ENCODE assay signal across 8 cellular contexts in the genomic region with DNA sequence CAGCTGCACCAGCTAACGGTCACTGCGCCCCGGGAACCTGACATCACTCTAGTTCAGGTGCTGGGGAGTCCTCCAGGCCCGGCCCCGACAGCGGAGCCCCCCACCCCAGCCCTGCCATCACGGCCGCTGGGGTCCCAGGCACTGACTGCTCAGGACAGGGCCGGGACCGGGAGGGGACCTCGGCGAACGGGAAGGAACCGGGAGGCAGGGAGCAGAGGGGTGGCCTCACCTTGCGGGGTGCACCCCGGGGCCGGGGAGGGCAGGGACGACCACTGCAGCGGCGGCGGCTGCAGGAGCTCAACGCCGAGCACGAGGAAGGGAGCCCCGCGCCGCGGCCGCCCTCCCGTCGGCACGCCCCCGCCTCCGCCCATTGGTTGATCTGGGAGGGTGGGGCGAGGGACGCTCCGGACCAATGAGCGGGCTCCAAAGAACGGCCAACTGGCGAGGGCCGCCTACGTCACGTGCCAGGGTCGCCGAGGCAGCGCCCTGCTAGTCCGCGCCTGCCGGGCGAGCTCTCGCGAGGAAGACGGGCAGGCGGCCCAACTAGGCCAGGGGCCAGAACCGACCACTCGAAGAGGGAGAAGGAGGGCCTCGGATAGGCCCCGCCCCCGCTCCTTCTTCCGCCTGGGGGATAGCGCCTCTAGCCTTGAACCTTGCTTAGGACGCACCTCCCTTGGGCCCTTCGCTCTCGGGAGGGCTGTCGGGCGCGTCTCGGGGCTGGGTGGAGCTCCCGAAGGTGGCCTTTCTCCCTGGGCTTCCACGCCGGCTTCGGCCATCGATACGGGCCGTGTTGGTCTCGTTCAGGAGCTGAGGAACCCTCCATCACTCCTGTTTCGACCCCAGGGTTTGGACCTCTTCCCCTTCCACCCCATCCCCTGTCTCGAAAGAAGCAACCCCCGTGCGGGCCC. TPM values are rescaled to one million over a fixed set of nuclear protein-coding genes. Genes with fewer than 3 reads are reported as not detected.
A peak's percentile ranks its signal among the peaks of the same experiment; 100 is the strongest.
DNase-seq lines count a peak whose midpoint lies in the region; TF ChIP-seq lines count a peak whose summit lies in the region.

A gene (minus strand): TSS at position 320 of the 908 bp plus-strand sequence. CDS start 7,653 bp downstream, outside the sequence.

- no peaks in the 10 kb centered on the region for H3K9me3 Mint-ChIP-seq in activated naive CD4-positive, alpha-beta T cell treated with anti-CD3 and anti-CD28 coated beads for 36 hours

- peak within 1 kb of the TSS; percentile 92 for H2AFZ ChIP-seq in neuron (ENCODE audit: low read depth, low read length)

- H3K36me3 Mint-ChIP-seq in activated naive CD4-positive, alpha-beta T cell treated with anti-CD3 and anti-CD28 coated beads for 36 hours (ENCODE audit: low read depth) = no peaks in the 10 kb centered on the region

- H3K27ac Mint-ChIP-seq in activated naive CD4-positive, alpha-beta T cell treated with anti-CD3 and anti-CD28 coated beads for 36 hours = peak within 1 kb of the TSS; percentile 82

- intact Hi-C loops in activated naive CD4-positive, alpha-beta T cell treated with anti-CD3 and anti-CD28 coated beads for 36 hours (cut with micrococcal nuclease) = loop anchor here (1.0 to 5.0 kb wide), 13 partner anchors 11 to 360 kb away; a partner anchor contains a TSS

- H3K36me3 ChIP-seq in GM06990 (ENCODE audit: control insufficient read depth, insufficient read depth, low read length) (no peaks in the 10 kb centered on the region; the same call in none of the 2 replicates), neuron (ENCODE audit: insufficient read depth, low read length) (no peaks in the 10 kb centered on the region), subcutaneous abdominal adipose tissue (ENCODE audit: control insufficient read depth in 5 of 5, insufficient read depth in 5 of 5, low read length in 5 of 5) (no peaks in the 10 kb centered on the region)

- peak within 1 kb of the TSS in 4 of 5 donors; percentile 65 to 82 (median 79) for H3K9ac ChIP-seq in subcutaneous abdominal adipose tissue (ENCODE audit: low read length in 5 of 5)

- peak within 1 kb of the TSS; percentile 82 for H3K4me3 Mint-ChIP-seq in activated naive CD4-positive, alpha-beta T cell treated with anti-CD3 and anti-CD28 coated beads for 36 hours

- no peaks in the 10 kb centered on the region for H3K27me3 Mint-ChIP-seq in activated naive CD4-positive, alpha-beta T cell treated with anti-CD3 and anti-CD28 coated beads for 36 hours (ENCODE audit: low read depth)

- DNase-seq in GM06990 (ENCODE audit: extremely low read depth, insufficient read length) (peak; percentile 98), HFF-Myc (ENCODE audit: extremely low read depth, low read depth) (peak; percentile 87), NAMALWA (ENCODE audit: low spot score) (peak; percentile 98), SK-N-DZ (ENCODE audit: low spot score) (peak; percentile 98), foreskin melanocyte (peak; percentile 97)
- peak; percentile 98 for DNase-seq in activated naive CD4-positive, alpha-beta T cell treated with anti-CD3 and anti-CD28 coated beads for 36 hours

- H3K27me3 ChIP-seq in GM06990 (replicated peaks; ENCODE audit: control insufficient read depth, insufficient read depth, low read length) (no peaks in the 10 kb centered on the region), neuron (ENCODE audit: insufficient read depth, low read length) (peaks cover 4% of the 10 kb centered on the region), subcutaneous abdominal adipose tissue (ENCODE audit: control insufficient read depth in 5 of 5, insufficient read depth in 4 of 5, low read length in 5 of 5) (no peaks in the 10 kb centered on the region)

- peak; percentile 37 for TF ChIP-seq CTCF in GM06990 (IDR thresholded peaks at IDR 0.05; ENCODE audit: insufficient read depth, low read length, poor library complexity, severe bottlenecking)
- TF ChIP-seq CTCF in HFF-Myc (IDR thresholded peaks at IDR 0.05; ENCODE audit: low read depth, low read length, missing control alignments) = peak; percentile 12

- peaks cover 33% of the 10 kb centered on the region for H3K4me1 Mint-ChIP-seq in activated naive CD4-positive, alpha-beta T cell treated with anti-CD3 and anti-CD28 coated beads for 36 hours (ENCODE audit: low read depth)

- CTCF ChIA-PET in activated naive CD4-positive, alpha-beta T cell treated with anti-CD3 and anti-CD28 coated beads for 36 hours (lab: Charles Lee) = interaction anchor here (0.6 to 3.5 kb wide), 18 partner anchors 10 to 559 kb away, joined by 3 to 23 read pairs (median 5); a partner anchor contains a TSS

- H3K9me3 ChIP-seq in neuron (ENCODE audit: low read length) = no peaks in the 10 kb centered on the region
- H3K9me3 ChIP-seq in subcutaneous abdominal adipose tissue (ENCODE audit: control insufficient read depth in 5 of 5, low read length in 5 of 5) = no peaks in the 10 kb centered on the region

- H3K4me3 ChIP-seq in GM06990 (replicated peaks; ENCODE audit: low read depth, low read length) (peak within 1 kb of the TSS; percentile 85), HFF-Myc (replicated peaks; ENCODE audit: low read depth, low read length) (peak within 1 kb of the TSS; percentile 97), neuron (ENCODE audit: low read length) (peak within 1 kb of the TSS; percentile 91), subcutaneous abdominal adipose tissue (ENCODE audit: low read depth in 1 of 5, low read length in 5 of 5) (peak within 1 kb of the TSS; percentile 66 to 87 (median 76))

- H3K4me1 ChIP-seq in neuron (ENCODE audit: insufficient read depth, low read length) (peaks cover 24% of the 10 kb centered on the region), subcutaneous abdominal adipose tissue (ENCODE audit: control insufficient read depth in 5 of 5, insufficient read depth in 5 of 5, low read length in 5 of 5) (peaks cover 12 to 58% (median 55%) of the 10 kb centered on the region in 5 donors)

- H3K27ac ChIP-seq in subcutaneous abdominal adipose tissue (ENCODE audit: low read depth, low read length) = peak within 1 kb of the TSS; percentile 60

RNA-seq across cellular contexts. Expression of the gene that starts here (rescaled TPM):
- 110 and 116 TPM in 2 replicates for polyA plus RNA-seq in SK-N-DZ (2014; cell fraction: cytosol; rRNA removed)
- polyA plus RNA-seq in SK-N-DZ (2014; cell fraction: nucleus; rRNA removed) = 63.6 and 72.6 TPM in 2 replicates
- 10 to 100 TPM; 47.9 to 50.4 TPM for total RNA-seq in activated naive CD4-positive, alpha-beta T cell treated with anti-CD3 and anti-CD28 coated beads for 36 hours

Comparison
In these comparisons a context has a peak if more than half of its experiments do, and no peak if none do; other contexts are left out.
1. Peak in every context shown above with its lines: DNase-seq, H3K4me3 ChIP-seq and H3K27ac ChIP-seq.